Comparison of ENCODE assay signal across 8 cellular contexts in the genomic region with DNA sequence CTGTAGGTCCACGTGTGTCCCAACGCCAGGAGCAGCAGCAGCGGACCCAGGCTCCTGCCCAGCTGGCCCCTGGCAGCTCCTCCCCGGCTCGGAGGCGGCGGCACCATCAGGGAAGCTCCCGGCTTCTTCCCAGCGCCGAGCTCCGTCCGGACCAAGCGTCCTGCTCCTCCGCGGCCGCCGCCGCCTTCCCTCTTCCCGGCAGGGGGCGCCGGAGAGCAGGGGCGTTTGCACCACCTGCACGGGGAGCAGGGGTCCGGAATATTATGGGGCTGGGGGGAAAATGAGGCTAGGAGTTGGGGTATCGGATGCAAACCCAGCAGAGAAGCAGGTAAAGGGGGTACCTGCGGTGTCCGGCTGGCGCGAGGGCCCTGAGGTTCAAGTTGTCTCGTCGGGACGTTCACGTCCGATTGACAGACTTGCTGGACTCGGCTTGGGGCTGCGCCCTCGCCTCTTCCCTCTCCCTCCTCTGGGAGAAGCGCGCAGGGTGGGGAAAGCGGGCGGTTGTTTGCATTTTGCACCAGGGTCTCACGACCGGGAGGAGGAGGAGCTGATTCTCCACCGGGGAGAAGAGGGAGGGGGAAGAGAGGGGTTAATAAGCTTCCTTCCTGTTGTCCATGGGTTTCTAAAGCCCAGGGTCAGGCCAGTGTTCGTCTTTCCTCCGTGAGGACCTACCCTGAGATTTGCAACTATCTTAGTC. TPM values are rescaled to one million over a fixed set of nuclear protein-coding genes. Genes with fewer than 3 reads are reported as not detected.
DNase-seq lines count a peak whose midpoint lies in the region; ATAC-seq and TF ChIP-seq lines count a peak whose summit lies in the region.

Gene CCBE1 (minus strand): TSS at position 188 of the 697 bp plus-strand sequence.

- H4K20me1 ChIP-seq in Karpas-422 (ENCODE audit: insufficient read depth, low read depth, low read length): no peaks in the 10 kb centered on the region

- H3K27me3 ChIP-seq in cardiac muscle cell (peaks cover 87% of the 10 kb centered on the region), Karpas-422 (ENCODE audit: low read length) (no peaks in the 10 kb centered on the region)

- H3K9me3 ChIP-seq in cardiac muscle cell (ENCODE audit: low read depth) (no peaks in the 10 kb centered on the region), Karpas-422 (ENCODE audit: low read length) (no peaks in the 10 kb centered on the region)

- no peaks in the 10 kb centered on the region for H3K9me2 ChIP-seq in Karpas-422 (replicated peaks; ENCODE audit: insufficient read depth, low read length)

- H3K36me3 ChIP-seq in cardiac muscle cell (no peaks in the 10 kb centered on the region), Karpas-422 (ENCODE audit: insufficient read depth, low read length) (no peaks in the 10 kb centered on the region)

- H3K79me2 ChIP-seq in Karpas-422 (ENCODE audit: low read length): no peaks in the 10 kb centered on the region

- CTCF ChIA-PET in activated naive CD4-positive, alpha-beta T cell treated with anti-CD3 and anti-CD28 coated beads for 36 hours (lab: Charles Lee): interaction anchor here (0.6 to 2.0 kb wide), 9 partner anchors 11 to 126 kb away, joined by 3 to 9 read pairs (median 3); no protein-coding TSS in a partner anchor

- no peaks in the 10 kb centered on the region for H3K4me1 ChIP-seq in cardiac muscle cell (ENCODE audit: low read depth)
- H3K4me1 ChIP-seq in Karpas-422 (ENCODE audit: low read length): no peaks in the 10 kb centered on the region

- H3K27ac ChIP-seq in cardiac muscle cell (no peak within 1 kb of the TSS), Karpas-422 (ENCODE audit: low read length) (no peak within 1 kb of the TSS)

- no peak within 1 kb of the TSS for H3K4me2 ChIP-seq in Karpas-422 (ENCODE audit: low read depth, low read length, poor library complexity, severe bottlenecking)

- TF ChIP-seq CTCF in cardiac muscle cell (IDR thresholded peaks at IDR 0.05; ENCODE audit: low read depth, low read length): peak; percentile 95

- H3K4me3 ChIP-seq in cardiac muscle cell (peak within 1 kb of the TSS; percentile 44), Karpas-422 (ENCODE audit: low read length) (no peak within 1 kb of the TSS)

- no peak within 1 kb of the TSS for H2AFZ ChIP-seq in Karpas-422 (ENCODE audit: low read length)

- peaks cover 13% of the 10 kb centered on the region for H3K4me1 Mint-ChIP-seq in activated naive CD4-positive, alpha-beta T cell treated with anti-CD3 and anti-CD28 coated beads for 36 hours (ENCODE audit: low read depth)

- no peaks in the 10 kb centered on the region for H3K36me3 Mint-ChIP-seq in activated naive CD4-positive, alpha-beta T cell treated with anti-CD3 and anti-CD28 coated beads for 36 hours (ENCODE audit: low read depth)

- peaks cover 52% of the 10 kb centered on the region for H3K27me3 Mint-ChIP-seq in activated naive CD4-positive, alpha-beta T cell treated with anti-CD3 and anti-CD28 coated beads for 36 hours (ENCODE audit: low read depth)

- H3K4me3 Mint-ChIP-seq in activated naive CD4-positive, alpha-beta T cell treated with anti-CD3 and anti-CD28 coated beads for 36 hours: peak within 1 kb of the TSS; percentile 4

- no peak within 1 kb of the TSS for H3K27ac Mint-ChIP-seq in activated naive CD4-positive, alpha-beta T cell treated with anti-CD3 and anti-CD28 coated beads for 36 hours

- H3K9ac ChIP-seq in Karpas-422 (ENCODE audit: low read length): no peak within 1 kb of the TSS

- intact Hi-C loops in activated naive CD4-positive, alpha-beta T cell treated with anti-CD3 and anti-CD28 coated beads for 36 hours (cut with micrococcal nuclease): loop anchor here (1.0 to 10.0 kb wide), 3 partner anchors 126 to 423 kb away; partner anchors contain the start of gene RAX

- H3K9me3 Mint-ChIP-seq in activated naive CD4-positive, alpha-beta T cell treated with anti-CD3 and anti-CD28 coated beads for 36 hours: no peaks in the 10 kb centered on the region

- peak; percentile 92 for DNase-seq in D341Med (ENCODE audit: low spot score)
- DNase-seq in NCI-H1105 (lab: John Stamatoyannopoulos, UW): peak; percentile 48
- peak; percentile 52 for DNase-seq in activated naive CD4-positive, alpha-beta T cell treated with anti-CD3 and anti-CD28 coated beads for 36 hours
- DNase-seq in cardiac muscle cell (ENCODE audit: low read depth in 1 of 2, low spot score in 1 of 2): peak; percentile 77 to 81
- DNase-seq in pulmonary artery endothelial cell (ENCODE audit: low read depth, low spot score): peak; percentile 11
- DNase-seq in Karpas-422: no peak

- ATAC-seq in GM21390 (IDR thresholded peaks at IDR 0.05; ENCODE audit: unreplicated experiment): peak; percentile 75
- ATAC-seq in HG03025 (IDR thresholded peaks at IDR 0.05; ENCODE audit: low FRiP score, unreplicated experiment): no peak

RNA-seq across cellular contexts. Expression of gene CCBE1, which starts in this region (rescaled TPM):
- not detected for total RNA-seq in activated naive CD4-positive, alpha-beta T cell treated with anti-CD3 and anti-CD28 coated beads for 36 hours
- 1.5 and 1.8 TPM in 2 replicates for total RNA-seq in cardiac muscle cell
- polyA plus RNA-seq in cardiac muscle cell: 3.7 and 8.6 TPM in 2 replicates
- total RNA-seq in pulmonary artery endothelial cell: 1.3 and 2.4 TPM in 2 replicates
- not detected in 2 replicates for total RNA-seq in Karpas-422 (2014; rRNA removed; shearing (Covaris generic); ENCODE audit: low replicate concordance)

Comparison
In these comparisons a context has a peak if more than half of its experiments do, and no peak if none do; other contexts are left out.
1. Peak in DNase-seq in activated naive CD4-positive, alpha-beta T cell treated with anti-CD3 and anti-CD28 coated beads for 36 hours; RNA of the gene not detected or under 1 TPM.